9 cellular contexts compared by ENCODE assay signal in genomic region chr2:209577376-209578357, GRCh38.
DNase-seq lines count a peak whose midpoint lies in the region; ATAC-seq, FAIRE-seq and TF ChIP-seq lines count a peak whose summit lies in the region.
"Had no signal": no experiment of that assay in that cellular context is flagged by ENCODE, and none has a peak within 500 bp of the region (broad histone marks: within the 10 kb centered on the region; RNA-seq: fewer than 3 reads in every experiment).

No MANE protein-coding gene starts in this region.

- no peaks in the 10 kb centered on the region for H3K36me3 ChIP-seq in tibial artery

- no peaks in the 10 kb centered on the region for H3K27me3 ChIP-seq in tibial artery

- POLR2A ChIA-PET in activated CD8-positive, alpha-beta T cell treated with anti-CD3 and anti-CD28 coated beads for 36 hours (lab: Charles Lee), result no interaction called here
- POLR2A ChIA-PET in activated CD8-positive, alpha-beta T cell treated with anti-CD3 and anti-CD28 coated beads, Interleukin-2, amount 10 ng/mL, durations not matched to agents 7 days and 5 days (lab: Charles Lee), result no interaction called here

- no peaks in the 10 kb centered on the region for H3K36me3 Mint-ChIP-seq in activated CD8-positive, alpha-beta T cell treated with anti-CD3 and anti-CD28 coated beads for 36 hours (ENCODE audit: low read depth)
- no peaks in the 10 kb centered on the region for H3K36me3 Mint-ChIP-seq in activated CD8-positive, alpha-beta T cell treated with anti-CD3 and anti-CD28 coated beads, Interleukin-2, amount 10 ng/mL, durations not matched to agents 7 days and 5 days (ENCODE audit: low read depth)

- H3K9me3 ChIP-seq in tibial artery, result no peaks in the 10 kb centered on the region

- H3K4me1 Mint-ChIP-seq in activated CD8-positive, alpha-beta T cell treated with anti-CD3 and anti-CD28 coated beads for 36 hours (ENCODE audit: low read depth), result no peaks in the 10 kb centered on the region
- H3K4me1 Mint-ChIP-seq in activated CD8-positive, alpha-beta T cell treated with anti-CD3 and anti-CD28 coated beads, Interleukin-2, amount 10 ng/mL, durations not matched to agents 7 days and 5 days (ENCODE audit: low read depth), result peaks cover 5% of the 10 kb centered on the region

- no peak overlapping the region for H3K27ac ChIP-seq in tibial artery
- H3K27ac ChIP-seq: skin epidermis had no signal

- intact Hi-C loops in activated CD8-positive, alpha-beta T cell treated with anti-CD3 and anti-CD28 coated beads for 36 hours (cut with micrococcal nuclease), result loop anchor here (5.0 kb wide), 1 partner anchor 240 kb away; no protein-coding TSS in a partner anchor
- intact Hi-C loops in tibial artery (cut with DNase I; ENCODE audit: low total_unique reads), result no loop called here

- H3K4me3 Mint-ChIP-seq in activated CD8-positive, alpha-beta T cell treated with anti-CD3 and anti-CD28 coated beads for 36 hours, result no peak overlapping the region
- no peak overlapping the region for H3K4me3 Mint-ChIP-seq in activated CD8-positive, alpha-beta T cell treated with anti-CD3 and anti-CD28 coated beads, Interleukin-2, amount 10 ng/mL, durations not matched to agents 7 days and 5 days

- ATAC-seq in activated CD8-positive, alpha-beta T cell treated with anti-CD3 and anti-CD28 coated beads for 36 hours, result no peak
- no peak for ATAC-seq in activated CD8-positive, alpha-beta T cell treated with anti-CD3 and anti-CD28 coated beads, Interleukin-2, amount 10 ng/mL, durations not matched to agents 7 days and 5 days
- ATAC-seq in HG03139 (IDR thresholded peaks at IDR 0.05; ENCODE audit: unreplicated experiment) (no peak), HG03565 (IDR thresholded peaks at IDR 0.05; ENCODE audit: unreplicated experiment) (no peak)

- no peak for FAIRE-seq in H54 (lab: Jason Lieb, UNC)

- H3K27ac Mint-ChIP-seq in activated CD8-positive, alpha-beta T cell treated with anti-CD3 and anti-CD28 coated beads for 36 hours, result no peak overlapping the region
- H3K27ac Mint-ChIP-seq in activated CD8-positive, alpha-beta T cell treated with anti-CD3 and anti-CD28 coated beads, Interleukin-2, amount 10 ng/mL, durations not matched to agents 7 days and 5 days, result no peak overlapping the region

- H3K4me3 ChIP-seq in epithelial cell of esophagus (ENCODE audit: low read length), result no peak overlapping the region
- H3K4me3 ChIP-seq in tibial artery, result no peak overlapping the region
- H3K4me3 ChIP-seq: skin epidermis had no signal

- peaks cover 0 to 10% (median 2%) of the 10 kb centered on the region in 4 donors for H3K4me1 ChIP-seq in tibial artery

- DNase-seq in activated CD8-positive, alpha-beta T cell treated with anti-CD3 and anti-CD28 coated beads for 36 hours, result no peak
- no peak for DNase-seq in activated CD8-positive, alpha-beta T cell treated with anti-CD3 and anti-CD28 coated beads, Interleukin-2, amount 10 ng/mL, durations not matched to agents 7 days and 5 days
- DNase-seq in NCI-H510A (lab: John Stamatoyannopoulos, UW) (peak; percentile 15), epithelial cell of esophagus (ENCODE audit: low read depth) (peak; percentile 24), tibial artery (no peak), H54 (ENCODE audit: insufficient read length, low spot score) (no peak)

- no peaks in the 10 kb centered on the region for H3K9me3 Mint-ChIP-seq in activated CD8-positive, alpha-beta T cell treated with anti-CD3 and anti-CD28 coated beads for 36 hours
- no peaks in the 10 kb centered on the region for H3K9me3 Mint-ChIP-seq in activated CD8-positive, alpha-beta T cell treated with anti-CD3 and anti-CD28 coated beads, Interleukin-2, amount 10 ng/mL, durations not matched to agents 7 days and 5 days (ENCODE audit: insufficient read depth)

- peaks cover 1% of the 10 kb centered on the region for H3K27me3 Mint-ChIP-seq in activated CD8-positive, alpha-beta T cell treated with anti-CD3 and anti-CD28 coated beads for 36 hours
- no peaks in the 10 kb centered on the region for H3K27me3 Mint-ChIP-seq in activated CD8-positive, alpha-beta T cell treated with anti-CD3 and anti-CD28 coated beads, Interleukin-2, amount 10 ng/mL, durations not matched to agents 7 days and 5 days (ENCODE audit: low read depth)

- no peak for TF ChIP-seq POLR2A in H54 (IDR thresholded peaks at IDR 0.05; ENCODE audit: low read depth, low read length)

- CTCF ChIA-PET in activated CD8-positive, alpha-beta T cell treated with anti-CD3 and anti-CD28 coated beads for 36 hours (lab: Charles Lee), result interaction anchor here (0.6 to 4.6 kb wide), 7 partner anchors 9 to 710 kb away, joined by 3 to 24 read pairs (median 3); no protein-coding TSS in a partner anchor
- CTCF ChIA-PET in activated CD8-positive, alpha-beta T cell treated with anti-CD3 and anti-CD28 coated beads, Interleukin-2, amount 10 ng/mL, durations not matched to agents 7 days and 5 days (lab: Charles Lee), result interaction anchor here (0.9 to 2.3 kb wide), 5 partner anchors 9 to 384 kb away, joined by 3 to 22 read pairs (median 3); partner anchors contain the start of gene MAP2

- TF ChIP-seq CTCF in activated CD8-positive, alpha-beta T cell treated with anti-CD3 and anti-CD28 coated beads for 36 hours (IDR thresholded peaks at IDR 0.05), result peak; percentile 46
- TF ChIP-seq CTCF in epithelial cell of esophagus (IDR thresholded peaks at IDR 0.05; ENCODE audit: insufficient read depth, low read depth, low read length, missing control alignments) (peak; percentile 25), tibial artery (IDR thresholded peaks at IDR 0.05) (peak; percentile 23 to 40)

Comparison
In these comparisons a context has a peak if more than half of its experiments do, and no peak if none do; other contexts are left out.
1. DNase-seq: peak in NCI-H510A (single experiment) and epithelial cell of esophagus (single experiment); none in activated CD8-positive, alpha-beta T cell treated with anti-CD3 and anti-CD28 coated beads for 36 hours (single experiment), activated CD8-positive, alpha-beta T cell treated with anti-CD3 and anti-CD28 coated beads, Interleukin-2, amount 10 ng/mL, durations not matched to agents 7 days and 5 days (single experiment), tibial artery (0 of 2) and H54 (single experiment).
2. Peak in every context shown above with its lines, with median percentiles within 50 percentile points of each other: CTCF ChIP-seq.